ENCODE assay signal across 20 cellular contexts in the genomic region with DNA sequence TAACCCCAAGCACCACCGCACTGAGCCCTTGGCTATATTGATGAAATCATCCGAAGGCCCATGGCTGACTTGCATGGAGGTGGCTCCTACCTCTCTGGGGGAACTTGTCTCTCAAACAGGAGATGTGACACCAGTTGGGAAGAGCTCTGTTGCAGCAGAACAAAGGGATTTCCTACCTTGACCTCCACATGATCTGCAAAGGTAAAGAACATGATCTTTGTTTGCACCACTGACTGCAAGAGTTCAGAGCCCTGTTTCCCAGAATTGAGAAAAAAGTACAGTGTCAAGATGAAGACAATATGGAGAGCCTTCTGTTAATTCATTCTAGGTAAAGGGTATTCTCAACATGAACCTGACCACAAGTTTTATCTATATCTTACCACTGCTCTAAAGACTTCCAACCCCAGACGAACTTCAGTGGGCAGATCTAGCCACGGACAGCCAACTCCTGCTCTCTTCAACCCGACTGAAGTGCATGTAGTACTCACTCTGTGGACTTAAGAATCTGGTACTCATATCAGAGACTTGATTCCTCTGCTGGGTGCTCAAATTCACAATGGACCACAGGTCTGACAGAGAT.
"Had no signal": no experiment of that assay in that cellular context is flagged by ENCODE, and none has a peak within 500 bp of the region (broad histone marks: within the 10 kb centered on the region; RNA-seq: fewer than 3 reads in every experiment).

No MANE protein-coding gene starts in this region.

- H3K27me3 Mint-ChIP-seq: naive B cell; progenitor cell of endocrine pancreas; stimulated activated naive B cell treated with anti-CD40 and anti-IgM and Interleukin-4, amounts not matched to agents 10 μg/mL and 1 μg/mL and 100 μg/mL, for 72 hours; stimulated activated naive CD8-positive, alpha-beta T cell treated with anti-CD3 and anti-CD28 coated beads, Interleukin-15, amount 100 ng/mL, for 72 hours had no signal

- H3K27ac Mint-ChIP-seq: nephron; progenitor cell of endocrine pancreas; stimulated activated naive B cell treated with anti-CD40 and anti-IgM and Interleukin-4, amounts not matched to agents 10 μg/mL and 1 μg/mL and 100 μg/mL, for 72 hours had no signal

- H3K27ac ChIP-seq: foreskin keratinocyte, hepatocyte, pancreas, spleen, testis, transverse colon had no signal

- H3K79me2 ChIP-seq: hepatocyte had no signal

- H2AFZ ChIP-seq: hepatocyte had no signal

- H3K4me2 ChIP-seq: hepatocyte had no signal

- H3K4me1 ChIP-seq: foreskin keratinocyte, pancreas, spleen, testis, transverse colon had no signal

- DNase-seq: effector memory CD4-positive, alpha-beta T cell; foreskin keratinocyte; head of caudate nucleus; kidney glomerular epithelial cell; mesendoderm; naive B cell; occipital lobe; pancreas; right cardiac atrium; spleen; stimulated activated CD4-positive, alpha-beta T cell treated with anti-CD3 and anti-CD28 coated beads, Interleukin-15, amount 100 ng/mL, for 24 hours; stimulated activated CD4-positive, alpha-beta T cell treated with anti-CD3 and anti-CD28 coated beads, Interleukin-1b, Interleukin-23, amount 100 ng/mL, for 48 hours; stimulated activated CD4-positive, alpha-beta T cell treated with anti-CD3 and anti-CD28 coated beads, Interleukin-4, amount 100 ng/mL, for 24 hours; stimulated activated naive B cell treated with anti-CD40 and anti-IgM and Interleukin-4, amounts not matched to agents 10 μg/mL and 1 μg/mL and 100 μg/mL, for 72 hours; stimulated activated naive CD8-positive, alpha-beta T cell treated with anti-CD3 and anti-CD28 coated beads, Interleukin-15, amount 100 ng/mL, for 72 hours; testis; transverse colon had no signal

- H3K4me1 Mint-ChIP-seq: naive B cell; nephron; stimulated activated naive CD8-positive, alpha-beta T cell treated with anti-CD3 and anti-CD28 coated beads, Interleukin-15, amount 100 ng/mL, for 72 hours had no signal

- ATAC-seq: foreskin keratinocyte; pancreas; stimulated activated naive B cell treated with anti-CD40 and anti-IgM and Interleukin-4, amounts not matched to agents 10 μg/mL and 1 μg/mL and 100 μg/mL, for 72 hours; stimulated activated naive CD8-positive, alpha-beta T cell treated with anti-CD3 and anti-CD28 coated beads, Interleukin-15, amount 100 ng/mL, for 72 hours had no signal

- H3K9me3 Mint-ChIP-seq: naive B cell; nephron; stimulated activated naive B cell treated with anti-CD40 and anti-IgM and Interleukin-4, amounts not matched to agents 10 μg/mL and 1 μg/mL and 100 μg/mL, for 72 hours; stimulated activated naive CD8-positive, alpha-beta T cell treated with anti-CD3 and anti-CD28 coated beads, Interleukin-15, amount 100 ng/mL, for 72 hours had no signal

- H3K4me3 Mint-ChIP-seq: naive B cell; nephron; stimulated activated naive B cell treated with anti-CD40 and anti-IgM and Interleukin-4, amounts not matched to agents 10 μg/mL and 1 μg/mL and 100 μg/mL, for 72 hours; stimulated activated naive CD8-positive, alpha-beta T cell treated with anti-CD3 and anti-CD28 coated beads, Interleukin-15, amount 100 ng/mL, for 72 hours had no signal

- FAIRE-seq: pancreas had no signal

- H3K4me3 ChIP-seq: hepatocyte, pancreas, spleen, testis, transverse colon had no signal

- H3K9me3 ChIP-seq: pancreas, spleen, testis, transverse colon had no signal

- H3K27me3 ChIP-seq: foreskin keratinocyte, hepatocyte, pancreas, spleen, testis, transverse colon had no signal
